ENCODE assay signal across 1 cellular context in the genomic region with DNA sequence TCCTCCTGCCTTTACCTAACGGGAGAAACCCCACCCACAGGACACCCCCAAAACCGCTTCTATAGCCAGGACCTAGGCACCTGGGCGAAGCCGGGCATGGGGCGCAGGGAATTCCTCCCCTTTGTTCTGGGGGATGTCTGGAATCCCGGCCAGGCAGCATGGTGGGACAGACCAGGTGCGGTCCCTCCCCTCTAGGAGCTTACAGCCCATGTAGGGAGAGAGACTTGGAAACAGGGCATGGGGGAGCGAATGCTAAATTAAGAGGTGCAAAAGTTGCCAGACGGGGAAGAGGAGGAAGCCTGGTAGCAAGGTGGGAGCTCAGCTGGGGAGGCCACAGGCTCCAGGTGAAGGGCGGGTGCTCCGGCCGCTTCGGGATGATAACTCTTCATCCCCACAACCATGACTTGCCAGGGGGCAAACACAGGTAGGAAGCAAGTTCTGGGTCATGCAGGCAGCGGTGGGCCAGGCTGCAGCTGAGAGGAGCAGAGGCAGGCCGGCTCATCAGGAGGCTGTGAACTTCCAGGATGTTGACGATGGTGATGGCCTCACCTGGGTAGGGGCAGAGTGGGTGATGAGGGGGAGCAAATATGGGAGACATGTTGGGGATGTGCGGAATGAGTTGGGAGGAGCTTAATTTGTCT.
A peak's percentile ranks its signal among the peaks of the same experiment; 100 is the strongest.
TF ChIP-seq lines count a peak whose summit lies in the region.

No MANE protein-coding gene starts in this region.

TF ChIP-seq in HepG2, 621 proteins besides CTCF, POLR2A, EP300 and RAD21 (continued from another document):
- TF ChIP-seq TRAFD1 (CRISPR knock-in tag; IDR thresholded peaks at IDR 0.05; ENCODE audit: borderline replicate concordance) = 0 out of 2 replicates have a peak, but pooled peaks have one; percentile 46
- peak; percentile 32; the same call in 1 of the 2 replicates for TF ChIP-seq SALL1 (CRISPR knock-in tag; IDR thresholded peaks at IDR 0.05)
- 0 out of 2 replicates have a peak, but pooled peaks have one; percentile 28 for TF ChIP-seq WIZ (CRISPR knock-in tag; IDR thresholded peaks at IDR 0.05)
- no peak for TF ChIP-seq CBX2 (IDR thresholded peaks at IDR 0.05; ENCODE audit: low read depth, low read length)
- TF ChIP-seq CBX2 (CRISPR knock-in tag; IDR thresholded peaks at IDR 0.05; ENCODE audit: low read depth) = no peak
- TF ChIP-seq ZNF687 (CRISPR knock-in tag; IDR thresholded peaks at IDR 0.05) = peak; percentile 75
- 0 out of 2 replicates have a peak, but pooled peaks have one; percentile 38 for TF ChIP-seq ZNF691 (CRISPR knock-in tag; IDR thresholded peaks at IDR 0.05; ENCODE audit: borderline replicate concordance, low read depth)
